8 cellular contexts compared by ENCODE assay signal in genomic region chr10:21517134-21517982, GRCh38. TPM values are rescaled to one million over a fixed set of nuclear protein-coding genes. Genes with fewer than 3 reads are reported as not detected.
A peak's percentile ranks its signal among the peaks of the same experiment; 100 is the strongest.
DNase-seq lines count a peak whose midpoint lies in the region; ATAC-seq and TF ChIP-seq lines count a peak whose summit lies in the region.

No MANE protein-coding gene starts in this region.

- H3K36me3 ChIP-seq in HUES64 (ENCODE audit: insufficient read depth, low read length): no peaks in the 10 kb centered on the region

- no peaks in the 10 kb centered on the region for H3K9me3 Mint-ChIP-seq in nephron progenitor cell

- peak overlapping the region; percentile 98 for H3K27ac Mint-ChIP-seq in nephron progenitor cell

- peaks cover 5% of the 10 kb centered on the region for H3K27me3 Mint-ChIP-seq in nephron progenitor cell (ENCODE audit: low read depth, poor library complexity)

- H3K4me3 Mint-ChIP-seq in nephron progenitor cell: peak overlapping the region; percentile 95

- H3K4me1 ChIP-seq in HUES64 (ENCODE audit: insufficient read depth, low read length): peaks cover 63% of the 10 kb centered on the region

- H3K27ac ChIP-seq in HUES64 (ENCODE audit: low read depth, low read length): peak overlapping the region; percentile 69

- peaks cover 19% of the 10 kb centered on the region for H3K36me3 Mint-ChIP-seq in nephron progenitor cell (ENCODE audit: low read depth)

- peak; percentile 46 for DNase-seq in NCI-H2171 treated with DMSO at 0.1 percent for 48 hours (lab: John Stamatoyannopoulos, UW)
- DNase-seq in NCI-H2171 (lab: John Stamatoyannopoulos, UW): no peak
- DNase-seq in activated CD4-positive, alpha-beta T cell treated with anti-CD3 and anti-CD28 coated beads, Interleukin-2, amount 50 U/mL, for 48 hours: peak; percentile 32 to 47
- DNase-seq in fibroblast of pulmonary artery (ENCODE audit: low read depth): peak; percentile 55
- peak; percentile 69 for DNase-seq in nephron progenitor cell
- no peak for DNase-seq in NCI-H226

- WGBS in HUES64: under 1% methylated on average over 72 of the region's 72 CpGs

- TF ChIP-seq CTCF in fibroblast of pulmonary artery (IDR thresholded peaks at IDR 0.05; ENCODE audit: low read length, missing control alignments): no peak
- no peak for TF ChIP-seq CTCF in nephron progenitor cell (IDR thresholded peaks at IDR 0.05)

- peaks cover 72% of the 10 kb centered on the region for H3K4me1 Mint-ChIP-seq in nephron progenitor cell

- peak; percentile 48 for ATAC-seq in GM21515 (IDR thresholded peaks at IDR 0.05; ENCODE audit: unreplicated experiment)

- H3K27me3 ChIP-seq in HUES64 (ENCODE audit: insufficient read depth, low read length): no peaks in the 10 kb centered on the region; the same call in 1 of the 2 replicates

- H3K9me3 ChIP-seq in HUES64 (ENCODE audit: insufficient read depth, low read depth, low read length): no peaks in the 10 kb centered on the region

- H3K4me3 ChIP-seq in HUES64 (ENCODE audit: low read length) (peak overlapping the region; percentile 90), fibroblast of pulmonary artery (replicated peaks; ENCODE audit: low read depth, low read length) (peak overlapping the region; percentile 65)

- H3K9ac ChIP-seq in HUES64 (ENCODE audit: low read depth, low read length): peak overlapping the region; percentile 85

RNA-seq across cellular contexts. Expression of gene SKIDA1, which starts 8.1 kb away (rescaled TPM):
- polyA plus RNA-seq in HUES64 (2013, experiment 1 of 2): 7.8 TPM
- polyA plus RNA-seq in HUES64 (2013, experiment 2 of 2): 13.9 TPM

RNA-seq across cellular contexts. Expression of gene MLLT10, which starts 16.7 kb away (rescaled TPM):
- 33.7 TPM for polyA plus RNA-seq in HUES64 (2013, experiment 1 of 2)
- 38.4 TPM for polyA plus RNA-seq in HUES64 (2013, experiment 2 of 2)

Comparison
In these comparisons a context has a peak if more than half of its experiments do, and no peak if none do; other contexts are left out.
1. DNase-seq: peak in NCI-H2171 treated with DMSO at 0.1 percent for 48 hours (single experiment), activated CD4-positive, alpha-beta T cell treated with anti-CD3 and anti-CD28 coated beads, Interleukin-2, amount 50 U/mL, for 48 hours (2 of 2), fibroblast of pulmonary artery (single experiment) and nephron progenitor cell (single experiment); none in NCI-H2171 (single experiment) and NCI-H226 (single experiment).